ENCODE assay signal across 7 cellular contexts in the genomic region with DNA sequence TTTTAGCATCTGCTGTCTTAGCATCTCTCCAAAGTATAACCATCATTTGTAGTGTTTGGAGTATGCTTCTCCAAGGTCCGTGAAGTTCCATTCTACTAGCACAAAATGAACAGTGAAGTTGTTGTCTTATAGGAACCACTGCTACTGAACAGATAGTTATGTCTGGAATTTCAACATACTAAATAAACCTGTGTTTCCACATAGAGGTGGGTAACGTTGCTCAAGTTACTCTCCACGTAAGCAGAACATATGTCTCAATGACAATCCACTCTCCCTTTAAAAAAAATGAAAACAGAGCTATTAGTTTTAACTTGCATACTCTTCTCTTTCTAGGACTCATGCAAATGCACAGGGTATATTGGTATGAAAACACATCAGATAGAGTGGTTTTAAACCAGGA.
"Had no signal": no experiment of that assay in that cellular context is flagged by ENCODE, and none has a peak within 500 bp of the region (broad histone marks: within the 10 kb centered on the region; RNA-seq: fewer than 3 reads in every experiment).

No MANE protein-coding gene starts in this region.

- H3K4me3 ChIP-seq: GM23248 had no signal

- FAIRE-seq: H1, H54, HTR-8/SVneo had no signal

- H2AFZ ChIP-seq: GM23248 had no signal

- H3K27ac ChIP-seq: GM23248 had no signal

- H3K4me1 Mint-ChIP-seq: H9 had no signal

- H3K4me3 Mint-ChIP-seq: H9 had no signal

- H3K27ac Mint-ChIP-seq: H9 had no signal

- H3K9me3 Mint-ChIP-seq: H9 had no signal

- DNase-seq: GM23248, H9, HCEC 1CT, IMR-90 had no signal

- H3K9ac ChIP-seq: GM23248 had no signal
